8 cellular contexts compared by ENCODE assay signal in genomic region chr10:104332243-104333036, GRCh38. TPM values are rescaled to one million over a fixed set of nuclear protein-coding genes. Genes with fewer than 3 reads are reported as not detected.
A peak's percentile ranks its signal among the peaks of the same experiment; 100 is the strongest.
DNase-seq lines count a peak whose midpoint lies in the region; ATAC-seq, FAIRE-seq and TF ChIP-seq lines count a peak whose summit lies in the region.

No MANE protein-coding gene starts in this region.

- 24% methylated on average over 8 of the region's 11 CpGs for WGBS in K562 (ENCODE audit: insufficient coverage, low coverage, missing lambda C conversion rate)
- 79 to 84% (median 83%) methylated on average over 11 of the region's 11 CpGs for WGBS in stomach, 5 donors

- H3K9ac ChIP-seq in Loucy (ENCODE audit: low read depth, low read length, poor library complexity, severe bottlenecking), result no peak overlapping the region
- peak overlapping the region; percentile 43 to 63; a peak in 3 of 4 replicates for H3K9ac ChIP-seq in K562 (ENCODE audit: insufficient read depth in 1 of 2, low read depth in 2 of 2, low read length in 2 of 2)

- TF ChIP-seq POLR2A in K562 (conservative IDR thresholded peaks at IDR 0.05) (no peak), stomach (IDR thresholded peaks at IDR 0.05) (no peak)

- no peaks in the 10 kb centered on the region for H3K9me3 ChIP-seq in Loucy (ENCODE audit: insufficient read depth, low read depth, low read length)
- H3K9me3 ChIP-seq in K562 (replicated peaks; ENCODE audit: control insufficient read depth, insufficient read depth, low read depth, low read length), result no peaks in the 10 kb centered on the region
- H3K9me3 ChIP-seq in left lung, result no peaks in the 10 kb centered on the region
- no peaks in the 10 kb centered on the region for H3K9me3 ChIP-seq in stomach

- H3K36me3 ChIP-seq in Loucy (ENCODE audit: insufficient read depth, low read length) (no peaks in the 10 kb centered on the region; the same call in 1 of the 2 replicates), K562 (ENCODE audit: control insufficient read depth, insufficient read depth, low read length) (peaks cover 76% of the 10 kb centered on the region), left lung (peaks cover 0 to 11% of the 10 kb centered on the region in 2 donors), stomach (peaks cover 0 to 8% (median 4%) of the 10 kb centered on the region in 4 donors)

- H3K27me3 Mint-ChIP-seq in activated CD4-positive, alpha-beta memory T cell treated with anti-CD3 and anti-CD28 coated beads for 36 hours, result no peaks in the 10 kb centered on the region

- peak; percentile 64 for ATAC-seq in K562
- no peak for ATAC-seq in left lung
- ATAC-seq in HG03280 (IDR thresholded peaks at IDR 0.05; ENCODE audit: unreplicated experiment), result no peak

- TF ChIP-seq RAD21 in K562 (CRISPR knock-in tag; conservative IDR thresholded peaks at IDR 0.05 in 1 of 2, IDR thresholded peaks at IDR 0.05 in 1 of 2), result no peak

- TF ChIP-seq EP300 in K562 (IDR thresholded peaks at IDR 0.05; ENCODE audit: low read length) (peak; percentile 72; the same call in 1 of the 2 replicates), stomach (IDR thresholded peaks at IDR 0.05) (no peak)

- H2AFZ ChIP-seq in Loucy (ENCODE audit: low read length), result no peak overlapping the region
- no peak overlapping the region for H2AFZ ChIP-seq in K562 (ENCODE audit: low read depth, low read length)

- H3F3A ChIP-seq in Loucy (ENCODE audit: low read depth), result no peaks in the 10 kb centered on the region

- peak; percentile 27 to 81 (median 48) for DNase-seq in K562 (ENCODE audit: extremely low read depth in 1 of 4, low spot score in 3 of 4)
- peak in 1 of 2 donors; percentile 17 for DNase-seq in left lung
- peak; percentile 17 for DNase-seq in stomach
- DNase-seq in NK-92 treated with Interleukin-12 subunit alpha and Interleukin-12 subunit beta, amount 100 ng/mL, for 24 hours (lab: John Stamatoyannopoulos, UW), result no peak
- no peak for DNase-seq in NCI-H2029 (lab: John Stamatoyannopoulos, UW)
- no peak for DNase-seq in activated CD4-positive, alpha-beta memory T cell treated with anti-CD3 and anti-CD28 coated beads for 36 hours

- H3K4me3 ChIP-seq in Loucy (ENCODE audit: low read length, poor library complexity, severe bottlenecking), result peak overlapping the region; percentile 99
- H3K4me3 ChIP-seq in K562, result no peak overlapping the region; the same call in 1 of the 2 replicates
- H3K4me3 ChIP-seq in left lung, result no peak overlapping the region
- H3K4me3 ChIP-seq in stomach, result no peak overlapping the region

- H3K27ac Mint-ChIP-seq in activated CD4-positive, alpha-beta memory T cell treated with anti-CD3 and anti-CD28 coated beads for 36 hours, result no peak overlapping the region

- H3K27me3 ChIP-seq in Loucy (ENCODE audit: insufficient read depth, low read length, poor library complexity, severe bottlenecking), result no peaks in the 10 kb centered on the region
- no peaks in the 10 kb centered on the region for H3K27me3 ChIP-seq in K562 (ENCODE audit: control insufficient read depth in 2 of 2, insufficient read depth in 2 of 2, low read length in 2 of 2)
- H3K27me3 ChIP-seq in left lung, result no peaks in the 10 kb centered on the region
- no peaks in the 10 kb centered on the region for H3K27me3 ChIP-seq in stomach

- TF ChIP-seq CTCF in Loucy (conservative IDR thresholded peaks at IDR 0.05; ENCODE audit: low read length) (no peak), K562 (IDR thresholded peaks at IDR 0.05 in 2 of 3, conservative IDR thresholded peaks at IDR 0.05 in 1 of 3; ENCODE audit: insufficient read depth in 2 of 3, low read depth in 1 of 3, low read length in 3 of 3) (no peak), left lung (IDR thresholded peaks at IDR 0.05) (no peak), stomach (IDR thresholded peaks at IDR 0.05) (no peak)

- intact Hi-C loops in K562 (cut with micrococcal nuclease), result no loop called here
- intact Hi-C loops in left lung (cut with DNase I), result no loop called here
- intact Hi-C loops in stomach (cut with DNase I; ENCODE audit: low total_unique reads), result no loop called here
- intact Hi-C loops in activated CD4-positive, alpha-beta memory T cell treated with anti-CD3 and anti-CD28 coated beads for 36 hours (cut with micrococcal nuclease), result no loop called here

- H3K4me3 Mint-ChIP-seq in activated CD4-positive, alpha-beta memory T cell treated with anti-CD3 and anti-CD28 coated beads for 36 hours, result no peak overlapping the region

- no TSS peak for BruUV-seq in K562 (replicated peaks; lab: Mats Ljungman, UMichigan)

- H3K4me1 Mint-ChIP-seq in activated CD4-positive, alpha-beta memory T cell treated with anti-CD3 and anti-CD28 coated beads for 36 hours (ENCODE audit: low read depth), result peaks cover 90% of the 10 kb centered on the region

- in situ Hi-C loops in K562 (cut with MboI), result no loop called here

- H3K4me2 ChIP-seq in Loucy (ENCODE audit: low read depth, low read length, poor library complexity, severe bottlenecking) (peak overlapping the region; percentile 85), K562 (ENCODE audit: insufficient read depth, low read length) (peak overlapping the region; percentile 91)

- FAIRE-seq in K562 (lab: Jason Lieb, UNC), result peak; percentile 96

- H3K9me2 ChIP-seq in Loucy (replicated peaks; ENCODE audit: low read depth, low read length), result no peaks in the 10 kb centered on the region

- POLR2A ChIA-PET in K562 (lab: Yijun Ruan, JAX), result interaction anchor here (1.5 to 2.4 kb wide), 2 partner anchors 15 to 18 kb away, joined by 3 to 9 read pairs; no protein-coding TSS in a partner anchor
- POLR2A ChIA-PET in activated CD4-positive, alpha-beta memory T cell treated with anti-CD3 and anti-CD28 coated beads for 36 hours (lab: Charles Lee), result no interaction called here

- CTCF ChIA-PET in K562 (lab: Yijun Ruan, JAX; ENCODE audit: low intra/inter-chr PET ratio), result no interaction called here
- CTCF ChIA-PET in activated CD4-positive, alpha-beta memory T cell treated with anti-CD3 and anti-CD28 coated beads for 36 hours (lab: Charles Lee), result no interaction called here

- peaks cover 6% of the 10 kb centered on the region for H3K9me1 ChIP-seq in K562 (ENCODE audit: control insufficient read depth, insufficient read depth, low read length)

- H3K79me2 ChIP-seq in Loucy (ENCODE audit: insufficient read depth, low read length), result peaks cover 100% of the 10 kb centered on the region
- peaks cover 100% of the 10 kb centered on the region for H3K79me2 ChIP-seq in K562 (ENCODE audit: control insufficient read depth, insufficient read depth, low read length)

- no peaks in the 10 kb centered on the region for H3K9me3 Mint-ChIP-seq in activated CD4-positive, alpha-beta memory T cell treated with anti-CD3 and anti-CD28 coated beads for 36 hours

- H3K4me1 ChIP-seq in Loucy (ENCODE audit: insufficient read depth, low read length, poor library complexity, severe bottlenecking) (peaks cover 97% of the 10 kb centered on the region), K562 (replicated peaks in 1 of 2; ENCODE audit: control insufficient read depth in 2 of 2, insufficient read depth in 2 of 2, low read length in 2 of 2) (peaks cover 62 to 79% of the 10 kb centered on the region in 2 experiments), left lung (peaks cover 65 to 97% of the 10 kb centered on the region in 2 donors), stomach (peaks cover 78 to 100% (median 93%) of the 10 kb centered on the region in 4 donors)

- peaks cover 10% of the 10 kb centered on the region for H3K36me3 Mint-ChIP-seq in activated CD4-positive, alpha-beta memory T cell treated with anti-CD3 and anti-CD28 coated beads for 36 hours

- H4K20me1 ChIP-seq in Loucy (ENCODE audit: insufficient read depth, low read length, poor library complexity, severe bottlenecking), result peaks cover 69% of the 10 kb centered on the region
- H4K20me1 ChIP-seq in K562 (replicated peaks; ENCODE audit: control insufficient read depth, insufficient read depth, low read length), result peaks cover 63% of the 10 kb centered on the region

- H3K27ac ChIP-seq in K562 (ENCODE audit: extremely low read depth, low read depth, low read length) (peak overlapping the region; percentile 69), left lung (peak overlapping the region; percentile 87 to 100), stomach (peak overlapping the region in 4 of 5 donors; percentile 75 to 84 (median 78))

RNA-seq across cellular contexts. Expression of gene ITPRIP, which starts 5.8 kb away (rescaled TPM):
- 30.8 and 81.8 TPM in 2 replicates for total RNA-seq in K562 (2011; cell fraction: chromatin; rRNA removed; ENCODE audit: low replicate concordance)
- total RNA-seq in K562 (2011; cell fraction: nucleolus; rRNA removed), result 74.2 and 84.7 TPM in 2 replicates
- 65.3 and 65.6 TPM in 2 replicates for total RNA-seq in K562 (2011; cell fraction: nucleoplasm; rRNA removed)
- 11.1 and 14.2 TPM in 2 replicates for total RNA-seq in K562 (2014; rRNA removed)
- 5.1 and 5.5 TPM in 2 replicates for total RNA-seq in K562 (2014; rRNA removed; fragmentation: Illumina TruSeq; extraction: Trizol)
- total RNA-seq in K562 (2015; rRNA removed; fragmentation: Illumina TruSeq; extraction: Trizol), result 5.2 and 5.4 TPM in 2 replicates
- 27.0 and 28.5 TPM in 2 replicates for total RNA-seq in K562 (2021)
- polyA plus RNA-seq in K562 (2011; rRNA removed), result 10.9 and 13.3 TPM in 2 replicates
- 14.2 and 21.9 TPM in 2 replicates for polyA plus RNA-seq in K562 (2011; cell fraction: cytosol; rRNA removed)
- polyA plus RNA-seq in K562 (2011; cell fraction: nucleus; rRNA removed), result 11.7 and 18.8 TPM in 2 replicates
- polyA plus RNA-seq in K562 (2012), result 14.6 and 21.0 TPM in 2 replicates
- polyA plus RNA-seq in K562 (2014; fragmentation: Illumina TruSeq; extraction: Trizol), result 17.8 and 18.5 TPM in 2 replicates
- 1 to 10 TPM; 4.4 to 4.9 TPM for polyA plus RNA-seq in K562 (2014; fragmentation: Nextera tagmentation; extraction: Ambion mirVana)
- polyA plus RNA-seq in K562 (2014; rRNA removed), result 12.9 and 15.3 TPM in 2 replicates
- 16.3 and 19.5 TPM in 2 replicates for polyA minus RNA-seq in K562 (2011; rRNA and poly(A)+ RNA removed)
- 18.0 and 19.1 TPM in 2 replicates for polyA minus RNA-seq in K562 (2011; cell fraction: cytosol; rRNA and poly(A)+ RNA removed)
- polyA minus RNA-seq in K562 (2011; cell fraction: nucleus; rRNA and poly(A)+ RNA removed), result 20.5 and 25.3 TPM in 2 replicates
- total RNA-seq in left lung, result 10 to 100 TPM; 27.7 to 29.2 TPM
- total RNA-seq in stomach, result 10 to 100 TPM in 2 of 5 donors, 1 to 10 TPM in 3; 1.7 to 13.5 (median 9.2) TPM
- 10 to 100 TPM in 1 of 3 donors, 1 to 10 TPM in 2; 2.9 to 12.3 (median 4.6) TPM for polyA plus RNA-seq in stomach
- total RNA-seq in activated CD4-positive, alpha-beta memory T cell treated with anti-CD3 and anti-CD28 coated beads for 36 hours, result 10 to 100 TPM; 15.6 to 16.6 TPM

RNA-seq across cellular contexts. Expression of gene CFAP58, which starts 21.2 kb away (rescaled TPM):
- 0.30 and 3.4 TPM in 2 replicates for total RNA-seq in K562 (2011; cell fraction: chromatin; rRNA removed; ENCODE audit: low replicate concordance)
- 0.33 and 0.92 TPM in 2 replicates for total RNA-seq in K562 (2011; cell fraction: nucleolus; rRNA removed)
- 1.1 and 1.2 TPM in 2 replicates for total RNA-seq in K562 (2011; cell fraction: nucleoplasm; rRNA removed)
- total RNA-seq in K562 (2014; rRNA removed) (0.45 and 2.0 TPM in 2 replicates), K562 (2014; rRNA removed; fragmentation: Illumina TruSeq; extraction: Trizol) (0.98 and 1.2 TPM in 2 replicates), K562 (2015; rRNA removed; fragmentation: Illumina TruSeq; extraction: Trizol) (0.54 and 0.68 TPM in 2 replicates), K562 (2021) (0.60 and 0.69 TPM in 2 replicates), left lung (under 1 TPM; 0.29 to 0.79 TPM), stomach (under 1 TPM in 2 of 5 donors, not detected in 3; 0.18 to 0.58 TPM)
- polyA plus RNA-seq in K562 (2011; rRNA removed) (0.62 and 1.2 TPM in 2 replicates), K562 (2014; fragmentation: Illumina TruSeq; extraction: Trizol) (0.71 and 0.72 TPM in 2 replicates), K562 (2014; fragmentation: Nextera tagmentation; extraction: Ambion mirVana) (under 1 TPM; 0.08 to 0.52 TPM), K562 (2014; rRNA removed) (0.42 and 1.0 TPM in 2 replicates), stomach (under 1 TPM; 0.12 to 0.31 (median 0.20) TPM)
- 0.06 and 0.22 TPM in 2 replicates for polyA plus RNA-seq in K562 (2011; cell fraction: cytosol; rRNA removed)
- polyA plus RNA-seq in K562 (2011; cell fraction: nucleus; rRNA removed), result 1.4 and 1.5 TPM in 2 replicates
- polyA plus RNA-seq in K562 (2012), result 0.51 and 1.7 TPM in 2 replicates
- polyA minus RNA-seq in K562 (2011; rRNA and poly(A)+ RNA removed), result 0.88 and 1.3 TPM in 2 replicates
- 0.48 and 0.91 TPM in 2 replicates for polyA minus RNA-seq in K562 (2011; cell fraction: cytosol; rRNA and poly(A)+ RNA removed)
- polyA minus RNA-seq in K562 (2011; cell fraction: nucleus; rRNA and poly(A)+ RNA removed), result 0.40 and 1.3 TPM in 2 replicates
- under 1 TPM; 0.31 to 0.88 TPM for total RNA-seq in activated CD4-positive, alpha-beta memory T cell treated with anti-CD3 and anti-CD28 coated beads for 36 hours

Comparison
In these comparisons a context has a peak if more than half of its experiments do, and no peak if none do; other contexts are left out.
1. DNase-seq: peak in K562 (4 of 4) and stomach (single experiment); none in NK-92 treated with Interleukin-12 subunit alpha and Interleukin-12 subunit beta, amount 100 ng/mL, for 24 hours (single experiment), NCI-H2029 (single experiment) and activated CD4-positive, alpha-beta memory T cell treated with anti-CD3 and anti-CD28 coated beads for 36 hours (single experiment).
2. Peak in every context shown above with its lines, with median percentiles within 50 percentile points of each other: H3K27ac ChIP-seq.